18 cellular contexts compared by ENCODE assay signal in the genomic region with DNA sequence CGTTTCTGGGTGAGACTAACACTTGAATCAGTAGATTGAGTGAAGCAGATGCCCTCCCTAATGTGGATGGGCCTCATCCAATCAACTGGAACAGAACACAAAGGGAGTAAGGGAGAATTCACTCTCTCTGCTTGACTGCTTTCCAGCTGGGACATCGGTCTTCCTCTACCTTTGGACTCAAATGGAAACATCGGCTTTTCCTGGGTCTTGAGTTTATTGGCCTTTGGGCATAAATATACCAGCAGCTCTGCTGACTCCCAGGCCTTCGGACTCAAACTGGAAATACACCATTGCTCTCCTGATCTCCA.
DNase-seq lines count a peak whose midpoint lies in the region; ATAC-seq, FAIRE-seq and TF ChIP-seq lines count a peak whose summit lies in the region.
"Had no signal": no experiment of that assay in that cellular context is flagged by ENCODE, and none has a peak within 500 bp of the region (broad histone marks: within the 10 kb centered on the region; RNA-seq: fewer than 3 reads in every experiment).

No MANE protein-coding gene starts in this region.

- H3K36me3 ChIP-seq in HepG2 (replicated peaks in 1 of 2; ENCODE audit: control insufficient read depth in 1 of 2, insufficient read depth in 2 of 2, low read length in 2 of 2) (no peaks in the 10 kb centered on the region), right lobe of liver (no peaks in the 10 kb centered on the region)

- no peak for TF ChIP-seq CTCF in HepG2 (CRISPR knock-in tag; IDR thresholded peaks at IDR 0.05)
- no peak for TF ChIP-seq CTCF in right lobe of liver (IDR thresholded peaks at IDR 0.05)

- no peaks in the 10 kb centered on the region for H4K20me1 ChIP-seq in HepG2 (ENCODE audit: insufficient read depth, low read length)

- CTCF ChIA-PET in HepG2 (lab: Yijun Ruan, JAX; ENCODE audit: low intra/inter-chr PET ratio, low total read pairs) = no interaction called here
- CTCF ChIA-PET in activated CD4-positive, alpha-beta memory T cell treated with anti-CD3 and anti-CD28 coated beads, Interleukin-2, amount 10 ng/mL, durations not matched to agents 7 days and 5 days (lab: Charles Lee) = no interaction called here

- H3K4me2 ChIP-seq in HepG2 (ENCODE audit: low read depth, low read length) = no peak overlapping the region

- TF ChIP-seq RAD21 in HepG2 (CRISPR knock-in tag; IDR thresholded peaks at IDR 0.05) = no peak

- DNase-seq in HepG2 (ENCODE audit: low spot score) (no peak), right lobe of liver (no peak), NCI-H2171 treated with DMSO at 0.1 percent for 48 hours (lab: John Stamatoyannopoulos, UW) (peak; percentile 61), kidney glomerular epithelial cell (lab: John Stamatoyannopoulos, UW) (peak; percentile 26), renal cortical epithelial cell (ENCODE audit: low read depth) (peak; percentile 43), NCI-H510A (lab: John Stamatoyannopoulos, UW) (no peak)
- DNase-seq in activated CD4-positive, alpha-beta T cell treated with anti-CD3 and anti-CD28 coated beads for 1 hour = no peak
- DNase-seq in activated CD4-positive, alpha-beta memory T cell treated with anti-CD3 and anti-CD28 coated beads, Interleukin-2, amount 10 ng/mL, durations not matched to agents 7 days and 5 days = no peak
- DNase-seq: ACHN; C1 segment of cervical spinal cord; CD4-positive, alpha-beta T cell; DMS153; GF-D8; GM23248 had no signal

- in situ Hi-C loops in HepG2 (cut with HindIII; ENCODE audit: extremely low pct_ligation_motif_present, low pct_unique_long_range_greater_than_20kb) = no loop called here

- H3K4me1 Mint-ChIP-seq in activated CD4-positive, alpha-beta memory T cell treated with anti-CD3 and anti-CD28 coated beads, Interleukin-2, amount 10 ng/mL, durations not matched to agents 7 days and 5 days = no peaks in the 10 kb centered on the region

- H3K4me3 ChIP-seq in HepG2 (replicated peaks in 1 of 3; ENCODE audit: insufficient read depth in 1 of 3, low read depth in 2 of 3, low read length in 3 of 3) = no peak overlapping the region
- no peak overlapping the region for H3K4me3 ChIP-seq in right lobe of liver
- H3K4me3 ChIP-seq: GM23248 had no signal

- H3K4me1 ChIP-seq in HepG2 (ENCODE audit: insufficient read depth, low read length) (no peaks in the 10 kb centered on the region), right lobe of liver (no peaks in the 10 kb centered on the region)

- no peak overlapping the region for H3K4me3 Mint-ChIP-seq in activated CD4-positive, alpha-beta memory T cell treated with anti-CD3 and anti-CD28 coated beads, Interleukin-2, amount 10 ng/mL, durations not matched to agents 7 days and 5 days
- H3K4me3 Mint-ChIP-seq: CD4-positive, alpha-beta T cell had no signal

- H3K27me3 ChIP-seq in HepG2 (ENCODE audit: control insufficient read depth in 1 of 2, insufficient read depth in 2 of 2, low read length in 2 of 2) (no peaks in the 10 kb centered on the region), right lobe of liver (no peaks in the 10 kb centered on the region)

- ATAC-seq in HepG2 (peak; percentile 36), right lobe of liver (no peak)
- ATAC-seq: HCT116 had no signal

- no peak overlapping the region for H3K27ac ChIP-seq in HepG2 (ENCODE audit: extremely low read length, insufficient read depth, low read length)
- H3K27ac ChIP-seq in right lobe of liver = no peak overlapping the region
- H3K27ac ChIP-seq: GM23248, HL-60 had no signal

- intact Hi-C loops in HepG2 (cut with micrococcal nuclease; ENCODE audit: unreplicated experiment) (no loop called here), right lobe of liver (cut with DNase I) (no loop called here)

- no peaks in the 10 kb centered on the region for H3K79me2 ChIP-seq in HepG2 (ENCODE audit: insufficient read depth, low read length)

- H2AFZ ChIP-seq in HepG2 (ENCODE audit: low read length) = no peak overlapping the region
- H2AFZ ChIP-seq: GM23248 had no signal

- TF ChIP-seq POLR2A in HepG2 (IDR thresholded peaks at IDR 0.05; ENCODE audit: insufficient read depth in 1 of 2, low read depth in 2 of 2, low read length in 2 of 2) (no peak), right lobe of liver (IDR thresholded peaks at IDR 0.05) (no peak)

- H3K9me3 ChIP-seq in HepG2 (ENCODE audit: low read length) (no peaks in the 10 kb centered on the region), right lobe of liver (no peaks in the 10 kb centered on the region)

- POLR2A ChIA-PET in HepG2 (lab: Yijun Ruan, JAX) = no interaction called here
- POLR2A ChIA-PET in activated CD4-positive, alpha-beta memory T cell treated with anti-CD3 and anti-CD28 coated beads, Interleukin-2, amount 10 ng/mL, durations not matched to agents 7 days and 5 days (lab: Charles Lee) = no interaction called here

- no peak overlapping the region for H3K9ac ChIP-seq in HepG2 (ENCODE audit: insufficient read depth, low read depth, low read length)
- H3K9ac ChIP-seq: GM23248 had no signal

- TF ChIP-seq EP300 in HepG2 (IDR thresholded peaks at IDR 0.05; ENCODE audit: low read depth in 2 of 2, low read length in 2 of 2) (no peak), HepG2 (CRISPR knock-in tag; IDR thresholded peaks at IDR 0.05; ENCODE audit: borderline replicate concordance) (no peak)

- H3K36me3 Mint-ChIP-seq in activated CD4-positive, alpha-beta memory T cell treated with anti-CD3 and anti-CD28 coated beads, Interleukin-2, amount 10 ng/mL, durations not matched to agents 7 days and 5 days (ENCODE audit: low read depth) = no peaks in the 10 kb centered on the region

- H3K27me3 Mint-ChIP-seq in activated CD4-positive, alpha-beta memory T cell treated with anti-CD3 and anti-CD28 coated beads, Interleukin-2, amount 10 ng/mL, durations not matched to agents 7 days and 5 days = peaks cover 8% of the 10 kb centered on the region

- WGBS in HepG2 (ENCODE audit: low lambda C conversion rate) = 39% methylated on average over 4 of the region's 4 CpGs
- WGBS in right lobe of liver (ENCODE audit: insufficient coverage, low coverage, low lambda C conversion rate, missing lambda C conversion rate) = 68% methylated on average over 4 of the region's 4 CpGs

- no peak for FAIRE-seq in HepG2 (lab: Jason Lieb, UNC)
- FAIRE-seq: D721Med, H54 had no signal

- BruUV-seq in HepG2 (replicated peaks; lab: Mats Ljungman, UMichigan) = no TSS peak

- H3K27ac Mint-ChIP-seq in activated CD4-positive, alpha-beta memory T cell treated with anti-CD3 and anti-CD28 coated beads, Interleukin-2, amount 10 ng/mL, durations not matched to agents 7 days and 5 days = no peak overlapping the region
- H3K27ac Mint-ChIP-seq: CD4-positive, alpha-beta T cell had no signal

- H3K9me3 Mint-ChIP-seq in activated CD4-positive, alpha-beta memory T cell treated with anti-CD3 and anti-CD28 coated beads, Interleukin-2, amount 10 ng/mL, durations not matched to agents 7 days and 5 days = no peaks in the 10 kb centered on the region
- H3K9me3 Mint-ChIP-seq: CD4-positive, alpha-beta T cell had no signal

TF ChIP-seq in HepG2, 621 proteins besides CTCF, POLR2A, EP300 and RAD21 (continues in another document):
- no peak for TF ChIP-seq HDAC2 (CRISPR knock-in tag; IDR thresholded peaks at IDR 0.05)
- TF ChIP-seq PITX1 (CRISPR knock-in tag; IDR thresholded peaks at IDR 0.05) = no peak
- no peak for TF ChIP-seq RBAK (CRISPR knock-in tag; IDR thresholded peaks at IDR 0.05)
- no peak for TF ChIP-seq ARID5B (CRISPR knock-in tag; IDR thresholded peaks at IDR 0.05)
- no peak for TF ChIP-seq ZBTB43 (CRISPR knock-in tag; conservative IDR thresholded peaks at IDR 0.05)
- TF ChIP-seq ZNF20 (CRISPR knock-in tag; IDR thresholded peaks at IDR 0.05) = no peak
- no peak for TF ChIP-seq GABPB1 (CRISPR knock-in tag; IDR thresholded peaks at IDR 0.05)

Comparison
In these comparisons a context has a peak if more than half of its experiments do, and no peak if none do; other contexts are left out.
1. DNase-seq: peak in NCI-H2171 treated with DMSO at 0.1 percent for 48 hours (single experiment), kidney glomerular epithelial cell (single experiment) and renal cortical epithelial cell (single experiment); none in HepG2 (single experiment), right lobe of liver (0 of 3), activated CD4-positive, alpha-beta T cell treated with anti-CD3 and anti-CD28 coated beads for 1 hour (single experiment), NCI-H510A (single experiment) and activated CD4-positive, alpha-beta memory T cell treated with anti-CD3 and anti-CD28 coated beads, Interleukin-2, amount 10 ng/mL, durations not matched to agents 7 days and 5 days (single experiment).